In the genomic region with DNA sequence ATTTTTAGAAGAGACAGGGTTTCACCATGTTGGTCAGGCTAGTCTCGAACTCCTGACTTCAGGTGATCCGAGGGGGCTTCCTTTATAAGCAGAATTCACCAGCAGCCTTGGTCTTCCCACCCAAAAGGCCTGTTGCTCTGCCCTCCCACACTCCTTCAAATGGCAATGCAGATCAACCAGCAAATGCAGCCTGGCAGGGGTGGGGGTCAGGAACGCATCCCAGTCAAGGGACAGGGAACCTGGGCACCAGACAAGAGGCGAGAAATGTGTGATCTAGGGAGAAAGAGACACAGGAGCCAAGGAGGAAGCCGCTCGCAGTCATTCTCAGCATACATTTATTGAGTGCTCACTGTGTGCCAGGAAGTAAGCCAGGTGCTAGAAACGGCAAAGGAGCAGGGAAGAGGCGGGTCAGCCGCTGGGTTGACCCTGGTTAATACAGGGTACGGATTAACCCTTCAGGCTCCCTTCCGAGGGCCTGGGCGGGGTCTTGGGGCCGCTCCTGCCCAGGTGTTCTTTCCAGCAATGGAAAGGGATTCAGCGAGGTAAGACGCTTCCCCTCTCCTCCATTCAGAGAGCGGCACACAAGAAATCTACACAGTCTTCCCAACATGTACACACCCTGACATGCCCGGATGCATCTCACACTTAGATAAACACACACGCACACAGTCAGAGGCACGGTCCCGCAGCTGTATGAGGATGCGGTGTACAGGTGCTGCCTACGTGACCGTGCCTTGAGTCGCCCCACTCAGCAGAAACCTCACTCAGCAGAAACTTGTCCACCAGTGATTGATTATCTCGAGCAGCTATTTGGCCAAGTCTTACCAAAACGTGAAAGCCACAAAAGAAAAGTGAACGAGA, we compare ENCODE assay signal across 24 cellular contexts. TPM values are rescaled to one million over a fixed set of nuclear protein-coding genes. Genes with fewer than 3 reads are reported as not detected.
DNase-seq lines count a peak whose midpoint lies in the region; ATAC-seq, FAIRE-seq and TF ChIP-seq lines count a peak whose summit lies in the region.
"Had no signal": no experiment of that assay in that cellular context is flagged by ENCODE, and none has a peak within 500 bp of the region (broad histone marks: within the 10 kb centered on the region; RNA-seq: fewer than 3 reads in every experiment).

No MANE protein-coding gene starts in this region.

- in situ Hi-C loops in K562 (cut with MboI), result no loop called here

- no peak overlapping the region for H3K4me2 ChIP-seq in K562 (ENCODE audit: insufficient read depth, low read length)

- TF ChIP-seq RAD21 in K562 (CRISPR knock-in tag; conservative IDR thresholded peaks at IDR 0.05 in 1 of 2, IDR thresholded peaks at IDR 0.05 in 1 of 2), result no peak

- H3K36me3 ChIP-seq in K562 (ENCODE audit: control insufficient read depth, insufficient read depth, low read length), result no peaks in the 10 kb centered on the region
- H3K36me3 ChIP-seq: prostate gland, transverse colon, WERI-Rb-1 had no signal

- POLR2A ChIA-PET in K562 (lab: Yijun Ruan, JAX), result no interaction called here

- no peaks in the 10 kb centered on the region for H3K9me3 ChIP-seq in K562 (replicated peaks; ENCODE audit: control insufficient read depth, insufficient read depth, low read depth, low read length)
- H3K9me3 ChIP-seq: prostate gland, transverse colon had no signal

- no peaks in the 10 kb centered on the region for H3K27me3 ChIP-seq in K562 (ENCODE audit: control insufficient read depth in 2 of 2, insufficient read depth in 2 of 2, low read length in 2 of 2)
- H3K27me3 ChIP-seq: transverse colon had no signal

- TF ChIP-seq EP300 in K562 (IDR thresholded peaks at IDR 0.05; ENCODE audit: low read length), result no peak

- ATAC-seq in K562, result no peak
- ATAC-seq: left lobe of liver; stimulated activated naive CD8-positive, alpha-beta T cell treated with anti-CD3 and anti-CD28 coated beads, Interleukin-15, amount 100 ng/mL, for 72 hours had no signal

- DNase-seq in DMS53 (lab: John Stamatoyannopoulos, UW) (peak; percentile 66), NCI-H69 (lab: John Stamatoyannopoulos, UW) (peak; percentile 34), K562 (ENCODE audit: extremely low read depth in 1 of 4, low spot score in 3 of 4) (no peak), left kidney (ENCODE audit: low read depth, low spot score) (peak; percentile 26), NCI-H2081 treated with DMSO at 0.1 percent for 48 hours (lab: John Stamatoyannopoulos, UW) (no peak), DMS153 (lab: John Stamatoyannopoulos, UW) (no peak), ecto neural progenitor cell (ENCODE audit: low spot score) (no peak), anterior cingulate cortex (lab: John Stamatoyannopoulos, UW) (no peak)
- DNase-seq: activated CD4-positive, alpha-beta T cell treated with anti-CD3 and anti-CD28 coated beads, Interleukin-2, amount 50 U/mL, for 48 hours; activated T-cell treated with anti-CD3 and anti-CD28 coated beads for 4 hours; CD4-positive, alpha-beta T cell; DMS79; GOT3; Kasumi-1; NCI-H1048; NCI-H2029 treated with DMSO at 0.1 percent for 48 hours; NCI-H524; stimulated activated naive CD8-positive, alpha-beta T cell treated with anti-CD3 and anti-CD28 coated beads, Interleukin-15, amount 100 ng/mL, for 72 hours; transverse colon; WERI-Rb-1 had no signal

- FAIRE-seq in K562 (lab: Jason Lieb, UNC), result no peak
- FAIRE-seq: GM12892 had no signal

- intact Hi-C loops in K562 (cut with micrococcal nuclease), result no loop called here

- no peaks in the 10 kb centered on the region for H3K9me1 ChIP-seq in K562 (ENCODE audit: control insufficient read depth, insufficient read depth, low read length)

- no peak overlapping the region; a peak in 1 of 4 replicates for H3K9ac ChIP-seq in K562 (ENCODE audit: insufficient read depth in 1 of 2, low read depth in 2 of 2, low read length in 2 of 2)

- no peak overlapping the region for H3K4me3 ChIP-seq in K562
- H3K4me3 ChIP-seq: prostate gland, SK-N-MC, transverse colon had no signal

- TF ChIP-seq POLR2A in K562 (conservative IDR thresholded peaks at IDR 0.05), result no peak

- no TSS peak for BruUV-seq in K562 (replicated peaks; lab: Mats Ljungman, UMichigan)

- no peak overlapping the region for H3K27ac ChIP-seq in K562 (ENCODE audit: extremely low read depth, low read depth, low read length)
- H3K27ac ChIP-seq: prostate gland, SK-N-MC, transverse colon, WERI-Rb-1 had no signal

- no peaks in the 10 kb centered on the region for H3K79me2 ChIP-seq in K562 (ENCODE audit: control insufficient read depth, insufficient read depth, low read length)

- CTCF ChIA-PET in K562 (lab: Yijun Ruan, JAX; ENCODE audit: low intra/inter-chr PET ratio), result no interaction called here

- no peak for TF ChIP-seq CTCF in K562 (IDR thresholded peaks at IDR 0.05 in 2 of 3, conservative IDR thresholded peaks at IDR 0.05 in 1 of 3; ENCODE audit: insufficient read depth in 2 of 3, low read depth in 1 of 3, low read length in 3 of 3)

- 44% methylated on average over 19 of the region's 27 CpGs for WGBS in K562 (ENCODE audit: insufficient coverage, low coverage, missing lambda C conversion rate)

- H2AFZ ChIP-seq in K562 (ENCODE audit: low read depth, low read length), result 0 out of 2 replicates have a peak overlapping the region, but pooled peaks have one; percentile 24

- H3K4me1 ChIP-seq in K562 (replicated peaks in 1 of 2; ENCODE audit: control insufficient read depth in 2 of 2, insufficient read depth in 2 of 2, low read length in 2 of 2), result peaks cover 6 to 34% of the 10 kb centered on the region in 2 experiments; a peak in 3 of 5 replicates
- H3K4me1 ChIP-seq: prostate gland had no signal

- H4K20me1 ChIP-seq in K562 (replicated peaks; ENCODE audit: control insufficient read depth, insufficient read depth, low read length), result no peaks in the 10 kb centered on the region

TF ChIP-seq in K562, 482 proteins besides CTCF, POLR2A, EP300 and RAD21 (continues in another document):
- TF ChIP-seq EGR1 (conservative IDR thresholded peaks at IDR 0.05) (no peak), CC2D1A (IDR thresholded peaks at IDR 0.05) (no peak), MEIS2 (IDR thresholded peaks at IDR 0.05; ENCODE audit: partially characterized antibody) (peak; percentile 8)

RNA-seq across cellular contexts. Expression of a gene that starts 6.6 kb away (rescaled TPM):
- total RNA-seq in K562 (2011; cell fraction: chromatin; rRNA removed; ENCODE audit: low replicate concordance), result 34.8 and 41.3 TPM in 2 replicates
- total RNA-seq in K562 (2011; cell fraction: nucleolus; rRNA removed), result 14.2 and 16.3 TPM in 2 replicates
- total RNA-seq in K562 (2011; cell fraction: nucleoplasm; rRNA removed), result 27.9 and 46.9 TPM in 2 replicates
- total RNA-seq in K562 (2014; rRNA removed) (17.3 and 33.9 TPM in 2 replicates), K562 (2014; rRNA removed; fragmentation: Illumina TruSeq; extraction: Trizol) (15.7 TPM in 2 replicates), K562 (2015; rRNA removed; fragmentation: Illumina TruSeq; extraction: Trizol) (13.0 and 16.6 TPM in 2 replicates), K562 (2021) (44.6 and 45.2 TPM in 2 replicates)
- polyA plus RNA-seq in K562 (2011; rRNA removed) (30.0 and 47.9 TPM in 2 replicates), K562 (2014; fragmentation: Illumina TruSeq; extraction: Trizol) (37.8 and 52.2 TPM in 2 replicates), K562 (2014; fragmentation: Nextera tagmentation; extraction: Ambion mirVana) (1 to 10 TPM; 7.2 to 8.8 TPM), K562 (2014; rRNA removed) (28.1 and 37.7 TPM in 2 replicates)
- 24.6 and 30.3 TPM in 2 replicates for polyA plus RNA-seq in K562 (2011; cell fraction: cytosol; rRNA removed)
- 26.2 and 26.6 TPM in 2 replicates for polyA plus RNA-seq in K562 (2011; cell fraction: nucleus; rRNA removed)
- polyA plus RNA-seq in K562 (2012), result 33.5 and 37.0 TPM in 2 replicates
- 17.3 and 23.1 TPM in 2 replicates for polyA minus RNA-seq in K562 (2011; rRNA and poly(A)+ RNA removed)
- 12.8 and 14.8 TPM in 2 replicates for polyA minus RNA-seq in K562 (2011; cell fraction: cytosol; rRNA and poly(A)+ RNA removed)
- polyA minus RNA-seq in K562 (2011; cell fraction: nucleus; rRNA and poly(A)+ RNA removed), result 3.4 and 5.3 TPM in 2 replicates

RNA-seq across cellular contexts. Expression of a gene that starts 52.8 kb away (rescaled TPM):
- total RNA-seq in K562 (2011; cell fraction: chromatin; rRNA removed; ENCODE audit: low replicate concordance), result 20.1 and 48.1 TPM in 2 replicates
- 28.3 and 32.5 TPM in 2 replicates for total RNA-seq in K562 (2011; cell fraction: nucleolus; rRNA removed)
- 18.3 and 29.5 TPM in 2 replicates for total RNA-seq in K562 (2011; cell fraction: nucleoplasm; rRNA removed)
- 15.1 and 23.3 TPM in 2 replicates for total RNA-seq in K562 (2014; rRNA removed)
- total RNA-seq in K562 (2014; rRNA removed; fragmentation: Illumina TruSeq; extraction: Trizol), result 6.0 and 7.2 TPM in 2 replicates
- 5.5 and 7.4 TPM in 2 replicates for total RNA-seq in K562 (2015; rRNA removed; fragmentation: Illumina TruSeq; extraction: Trizol)
- 11.8 and 13.7 TPM in 2 replicates for total RNA-seq in K562 (2021)
- polyA plus RNA-seq in K562 (2011; rRNA removed), result 12.1 and 12.4 TPM in 2 replicates
- polyA plus RNA-seq in K562 (2011; cell fraction: cytosol; rRNA removed), result 13.8 and 18.3 TPM in 2 replicates
- polyA plus RNA-seq in K562 (2011; cell fraction: nucleus; rRNA removed), result 17.2 and 21.3 TPM in 2 replicates
- polyA plus RNA-seq in K562 (2012), result 14.0 and 20.7 TPM in 2 replicates
- polyA plus RNA-seq in K562 (2014; fragmentation: Illumina TruSeq; extraction: Trizol), result 10.1 and 10.2 TPM in 2 replicates
- polyA plus RNA-seq in K562 (2014; fragmentation: Nextera tagmentation; extraction: Ambion mirVana), result 1 to 10 TPM in 1 of 2 experiments, under 1 TPM in 1; 0.63 to 1.0 TPM
- polyA plus RNA-seq in K562 (2014; rRNA removed), result 12.2 and 12.9 TPM in 2 replicates
- 10.6 and 16.2 TPM in 2 replicates for polyA minus RNA-seq in K562 (2011; rRNA and poly(A)+ RNA removed)
- polyA minus RNA-seq in K562 (2011; cell fraction: cytosol; rRNA and poly(A)+ RNA removed), result 10.8 and 16.8 TPM in 2 replicates
- polyA minus RNA-seq in K562 (2011; cell fraction: nucleus; rRNA and poly(A)+ RNA removed), result 11.6 and 12.9 TPM in 2 replicates

RNA-seq across cellular contexts. Expression of a gene that starts 59.5 kb away (rescaled TPM):
- total RNA-seq in K562 (2011; cell fraction: chromatin; rRNA removed; ENCODE audit: low replicate concordance), result 20.6 and 51.1 TPM in 2 replicates
- total RNA-seq in K562 (2011; cell fraction: nucleolus; rRNA removed), result 34.0 and 41.2 TPM in 2 replicates
- 21.8 and 28.6 TPM in 2 replicates for total RNA-seq in K562 (2011; cell fraction: nucleoplasm; rRNA removed)
- total RNA-seq in K562 (2014; rRNA removed), result 6.2 and 6.6 TPM in 2 replicates
- total RNA-seq in K562 (2014; rRNA removed; fragmentation: Illumina TruSeq; extraction: Trizol), result 2.9 and 3.4 TPM in 2 replicates
- total RNA-seq in K562 (2015; rRNA removed; fragmentation: Illumina TruSeq; extraction: Trizol), result 2.5 TPM in 2 replicates
- 9.4 and 10.2 TPM in 2 replicates for total RNA-seq in K562 (2021)
- 4.2 and 9.0 TPM in 2 replicates for polyA plus RNA-seq in K562 (2011; rRNA removed)
- 5.7 and 11.9 TPM in 2 replicates for polyA plus RNA-seq in K562 (2011; cell fraction: cytosol; rRNA removed)
- polyA plus RNA-seq in K562 (2011; cell fraction: nucleus; rRNA removed), result 5.7 and 7.6 TPM in 2 replicates
- polyA plus RNA-seq in K562 (2012), result 5.3 and 6.5 TPM in 2 replicates
- 3.6 and 6.5 TPM in 2 replicates for polyA plus RNA-seq in K562 (2014; fragmentation: Illumina TruSeq; extraction: Trizol)
- polyA plus RNA-seq in K562 (2014; fragmentation: Nextera tagmentation; extraction: Ambion mirVana), result under 1 TPM; 0.03 to 0.04 TPM
- polyA plus RNA-seq in K562 (2014; rRNA removed), result 5.8 and 6.4 TPM in 2 replicates
- 5.2 and 7.1 TPM in 2 replicates for polyA minus RNA-seq in K562 (2011; rRNA and poly(A)+ RNA removed)
- polyA minus RNA-seq in K562 (2011; cell fraction: cytosol; rRNA and poly(A)+ RNA removed), result 5.4 and 11.7 TPM in 2 replicates
- polyA minus RNA-seq in K562 (2011; cell fraction: nucleus; rRNA and poly(A)+ RNA removed), result 7.9 TPM in 2 replicates

Comparison
In these comparisons a context has a peak if more than half of its experiments do, and no peak if none do; other contexts are left out.
1. DNase-seq: peak in DMS53 (single experiment), NCI-H69 (single experiment) and left kidney (single experiment); none in K562 (0 of 4), NCI-H2081 treated with DMSO at 0.1 percent for 48 hours (single experiment), DMS153 (single experiment), ecto neural progenitor cell (single experiment) and anterior cingulate cortex (0 of 58).